ENCODE assay signal across 15 cellular contexts in the genomic region with DNA sequence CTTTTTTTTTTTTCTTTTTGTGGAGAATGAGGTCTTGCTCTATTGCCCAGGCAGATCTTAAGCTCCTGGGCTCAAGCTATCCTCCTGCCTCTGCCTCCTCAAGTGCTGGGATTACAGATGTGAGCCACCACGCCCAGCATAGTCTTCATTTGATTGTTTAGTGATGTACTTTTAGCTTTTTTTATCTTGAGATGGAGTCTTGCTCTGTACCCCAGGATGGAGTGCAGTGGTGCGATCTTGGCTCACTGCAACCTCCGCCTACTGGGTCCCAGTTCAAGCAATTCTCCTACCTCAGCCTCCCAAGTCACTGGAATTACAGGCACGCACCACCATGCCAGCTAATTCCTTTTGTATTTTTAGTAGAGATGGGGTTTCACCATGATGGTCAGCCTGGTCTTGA. TPM values are rescaled to one million over a fixed set of nuclear protein-coding genes. Genes with fewer than 3 reads are reported as not detected.
A peak's percentile ranks its signal among the peaks of the same experiment; 100 is the strongest.
DNase-seq lines count a peak whose midpoint lies in the region; ATAC-seq and TF ChIP-seq lines count a peak whose summit lies in the region.
"Had no signal": no experiment of that assay in that cellular context is flagged by ENCODE, and none has a peak within 500 bp of the region (broad histone marks: within the 10 kb centered on the region; RNA-seq: fewer than 3 reads in every experiment).

No MANE protein-coding gene starts in this region.

- ATAC-seq in natural killer cell, result no peak
- no peak for ATAC-seq in natural killer cell treated with Interleukin-12 subunit alpha and Interleukin-12 subunit beta and Interleukin-15 and Interleukin-18, amount 100 ng/mL, for 72 hours

- H3K4me3 Mint-ChIP-seq in natural killer cell, result no peak overlapping the region
- no peak overlapping the region for H3K4me3 Mint-ChIP-seq in natural killer cell treated with Interleukin-12 subunit alpha and Interleukin-12 subunit beta and Interleukin-15 and Interleukin-18, amount 100 ng/mL, for 72 hours
- H3K4me3 Mint-ChIP-seq: CD14-positive monocyte; CD4-positive, alpha-beta memory T cell had no signal

- peaks cover 2 to 12% of the 10 kb centered on the region in 2 donors for H3K9me3 Mint-ChIP-seq in natural killer cell
- peaks cover 6% of the 10 kb centered on the region for H3K9me3 Mint-ChIP-seq in natural killer cell treated with Interleukin-12 subunit alpha and Interleukin-12 subunit beta and Interleukin-15 and Interleukin-18, amount 100 ng/mL, for 72 hours

- no peaks in the 10 kb centered on the region for H3K27me3 Mint-ChIP-seq in natural killer cell (ENCODE audit: low read depth in 2 of 2)
- H3K27me3 Mint-ChIP-seq in natural killer cell treated with Interleukin-12 subunit alpha and Interleukin-12 subunit beta and Interleukin-15 and Interleukin-18, amount 100 ng/mL, for 72 hours, result no peaks in the 10 kb centered on the region
- H3K27me3 Mint-ChIP-seq: CD4-positive, alpha-beta memory T cell had no signal

- H3K4me1 Mint-ChIP-seq in natural killer cell, result peaks cover 0 to 30% of the 10 kb centered on the region in 2 donors
- peaks cover 0 to 8% of the 10 kb centered on the region in 2 donors for H3K4me1 Mint-ChIP-seq in natural killer cell treated with Interleukin-12 subunit alpha and Interleukin-12 subunit beta and Interleukin-15 and Interleukin-18, amount 100 ng/mL, for 72 hours (ENCODE audit: low read depth in 2 of 2)
- H3K4me1 Mint-ChIP-seq: CD14-positive monocyte; CD4-positive, alpha-beta memory T cell had no signal

- peak; percentile 0 for DNase-seq in activated CD4-positive, alpha-beta T cell treated with anti-CD3 and anti-CD28 coated beads for 48 hours
- no peak for DNase-seq in activated CD4-positive, alpha-beta T cell treated with anti-CD3 and anti-CD28 coated beads for 4 hours
- peak; percentile 7 for DNase-seq in natural killer cell
- no peak for DNase-seq in natural killer cell treated with Interleukin-12 subunit alpha and Interleukin-12 subunit beta and Interleukin-15 and Interleukin-18, amount 100 ng/mL, for 72 hours (ENCODE audit: low spot score)
- DNase-seq in posterior vena cava (ENCODE audit: low spot score), result peak; percentile 16
- no peak for DNase-seq in glomerular visceral epithelial cell (ENCODE audit: extremely low spot score)
- no peak for DNase-seq in NCI-H1105 treated with DMSO at 0.1 percent for 48 hours (lab: John Stamatoyannopoulos, UW)
- DNase-seq: 8988T; CD4-positive, alpha-beta memory T cell; DMS153; DMS79; GDM1; GOT3; H7 had no signal

- no peak for TF ChIP-seq CTCF in natural killer cell (IDR thresholded peaks at IDR 0.05)

- peaks cover 22% of the 10 kb centered on the region for H3K36me3 Mint-ChIP-seq in natural killer cell
- peaks cover 14% of the 10 kb centered on the region for H3K36me3 Mint-ChIP-seq in natural killer cell treated with Interleukin-12 subunit alpha and Interleukin-12 subunit beta and Interleukin-15 and Interleukin-18, amount 100 ng/mL, for 72 hours

- intact Hi-C loops in natural killer cell (cut with micrococcal nuclease) (no loop called here), posterior vena cava (cut with DNase I) (no loop called here)

- H3K27ac Mint-ChIP-seq in natural killer cell, result no peak overlapping the region
- no peak overlapping the region for H3K27ac Mint-ChIP-seq in natural killer cell treated with Interleukin-12 subunit alpha and Interleukin-12 subunit beta and Interleukin-15 and Interleukin-18, amount 100 ng/mL, for 72 hours
- H3K27ac Mint-ChIP-seq: CD4-positive, alpha-beta memory T cell had no signal

RNA-seq across cellular contexts. Expression of gene LRRC3, which starts 24.0 kb away (rescaled TPM):
- total RNA-seq in natural killer cell, result under 1 TPM; 0.36 to 0.50 (median 0.38) TPM
- under 1 TPM; 0.45 to 0.88 TPM for total RNA-seq in natural killer cell treated with Interleukin-12 subunit alpha and Interleukin-12 subunit beta and Interleukin-15 and Interleukin-18, amount 100 ng/mL, for 72 hours
- 1 to 10 TPM; 1.5 to 1.8 TPM for total RNA-seq in posterior vena cava

Comparison
In these comparisons a context has a peak if more than half of its experiments do, and no peak if none do; other contexts are left out.
1. DNase-seq: peak in activated CD4-positive, alpha-beta T cell treated with anti-CD3 and anti-CD28 coated beads for 48 hours (single experiment), natural killer cell (single experiment) and posterior vena cava (single experiment); none in activated CD4-positive, alpha-beta T cell treated with anti-CD3 and anti-CD28 coated beads for 4 hours (0 of 2), natural killer cell treated with Interleukin-12 subunit alpha and Interleukin-12 subunit beta and Interleukin-15 and Interleukin-18, amount 100 ng/mL, for 72 hours (single experiment), glomerular visceral epithelial cell (single experiment) and NCI-H1105 treated with DMSO at 0.1 percent for 48 hours (single experiment).